In genomic region chr5:107331882-107332281, GRCh38 we compare ENCODE assay signal across 21 cellular contexts.
A peak's percentile ranks its signal among the peaks of the same experiment; 100 is the strongest.
DNase-seq lines count a peak whose midpoint lies in the region; ATAC-seq and TF ChIP-seq lines count a peak whose summit lies in the region.
"Had no signal": no experiment of that assay in that cellular context is flagged by ENCODE, and none has a peak within 500 bp of the region (broad histone marks: within the 10 kb centered on the region; RNA-seq: fewer than 3 reads in every experiment).

No MANE protein-coding gene starts in this region.

- intact Hi-C loops in MCF 10A (cut with micrococcal nuclease): no loop called here
- intact Hi-C loops in CD8-positive, alpha-beta T cell (cut with DNase I, micrococcal nuclease): no loop called here
- intact Hi-C loops in vagina (cut with DNase I): no loop called here

- no peaks in the 10 kb centered on the region for H3K27me3 Mint-ChIP-seq in MCF 10A (ENCODE audit: insufficient read depth, unreplicated experiment)
- no peaks in the 10 kb centered on the region for H3K27me3 Mint-ChIP-seq in CD8-positive, alpha-beta T cell (ENCODE audit: low read depth)
- H3K27me3 Mint-ChIP-seq: activated T-cell treated with anti-CD3 and anti-CD28 coated beads, Interleukin-2, amount 50 U/mL, for 24 hours; T-helper 17 cell had no signal

- no peaks in the 10 kb centered on the region for H3K9me3 ChIP-seq in suprapubic skin
- H3K9me3 ChIP-seq in CD8-positive, alpha-beta T cell (ENCODE audit: low read length): no peaks in the 10 kb centered on the region
- H3K9me3 ChIP-seq in vagina: no peaks in the 10 kb centered on the region
- H3K9me3 ChIP-seq: adrenal gland, heart left ventricle had no signal

- H3K4me1 ChIP-seq in suprapubic skin: peaks cover 9% of the 10 kb centered on the region
- no peaks in the 10 kb centered on the region for H3K4me1 ChIP-seq in CD8-positive, alpha-beta T cell (ENCODE audit: insufficient read depth, low read length)
- no peaks in the 10 kb centered on the region for H3K4me1 ChIP-seq in vagina
- H3K4me1 ChIP-seq: adrenal gland, heart left ventricle had no signal

- no peak overlapping the region for H3K4me3 Mint-ChIP-seq in MCF 10A (ENCODE audit: unreplicated experiment)
- no peak overlapping the region for H3K4me3 Mint-ChIP-seq in CD8-positive, alpha-beta T cell
- H3K4me3 Mint-ChIP-seq: activated T-cell treated with anti-CD3 and anti-CD28 coated beads, Interleukin-2, amount 50 U/mL, for 24 hours; IgD-negative memory B cell; stimulated activated effector memory CD8-positive, alpha-beta T cell treated with anti-CD3 and anti-CD28 coated beads, Interleukin-12 subunit alpha, Interleukin-12 subunit beta, amount 100 ng/mL, for 72 hours; T-helper 17 cell had no signal

- TF ChIP-seq POLR2A in suprapubic skin (IDR thresholded peaks at IDR 0.05) (no peak), vagina (IDR thresholded peaks at IDR 0.05) (no peak)

- H3K4me1 Mint-ChIP-seq in MCF 10A (ENCODE audit: insufficient read depth, unreplicated experiment): peaks cover 15% of the 10 kb centered on the region
- H3K4me1 Mint-ChIP-seq in CD8-positive, alpha-beta T cell (ENCODE audit: low read depth): no peaks in the 10 kb centered on the region
- H3K4me1 Mint-ChIP-seq: IgD-negative memory B cell; stimulated activated effector memory CD8-positive, alpha-beta T cell treated with anti-CD3 and anti-CD28 coated beads, Interleukin-12 subunit alpha, Interleukin-12 subunit beta, amount 100 ng/mL, for 72 hours; T-helper 17 cell had no signal

- POLR2A ChIA-PET in MCF 10A (lab: Yijun Ruan, JAX): interaction anchor here (0.6 to 0.7 kb wide), 2 partner anchors 143 to 337 kb away, joined by 3 read pairs; no protein-coding TSS in a partner anchor
- POLR2A ChIA-PET in CD8-positive, alpha-beta T cell (lab: Charles Lee): no interaction called here

- H3K36me3 Mint-ChIP-seq in MCF 10A (ENCODE audit: insufficient read depth, unreplicated experiment): no peaks in the 10 kb centered on the region
- H3K36me3 Mint-ChIP-seq in CD8-positive, alpha-beta T cell: no peaks in the 10 kb centered on the region
- H3K36me3 Mint-ChIP-seq: IgD-negative memory B cell; stimulated activated effector memory CD8-positive, alpha-beta T cell treated with anti-CD3 and anti-CD28 coated beads, Interleukin-12 subunit alpha, Interleukin-12 subunit beta, amount 100 ng/mL, for 72 hours had no signal

- DNase-seq in LoVo (ENCODE audit: low spot score) (peak; percentile 15), MCF 10A (ENCODE audit: unreplicated experiment) (peak; percentile 5), foreskin fibroblast (peak; percentile 14 to 51), suprapubic skin (ENCODE audit: low spot score in 2 of 2) (no peak), vagina (ENCODE audit: extremely low spot score in 2 of 2) (no peak), A172 (ENCODE audit: low spot score) (no peak)
- DNase-seq in CD8-positive, alpha-beta T cell: no peak
- DNase-seq: activated CD4-positive, alpha-beta T cell treated with anti-CD3 and anti-CD28 coated beads for 4 hours; activated T-cell treated with anti-CD3 and anti-CD28 coated beads, Interleukin-2, amount 50 U/mL, for 24 hours; adrenal gland; heart left ventricle; MM.1S; NCI-H1417 treated with DMSO at 0.1 percent for 48 hours; NCI-H524 treated with DMSO at 0.1 percent for 48 hours; NK-92 treated with Interleukin-12 subunit alpha and Interleukin-12 subunit beta, amount 100 ng/mL, for 24 hours; nucleus accumbens; T-helper 17 cell had no signal

- CTCF ChIA-PET in MCF 10A (lab: Yijun Ruan, JAX): interaction anchor here (0.7 kb wide), 2 partner anchors 74 to 78 kb away, joined by 3 read pairs; no protein-coding TSS in a partner anchor
- CTCF ChIA-PET in CD8-positive, alpha-beta T cell (lab: Charles Lee): no interaction called here

- no peak overlapping the region for H3K27ac Mint-ChIP-seq in MCF 10A (ENCODE audit: low read depth, unreplicated experiment)
- no peak overlapping the region for H3K27ac Mint-ChIP-seq in CD8-positive, alpha-beta T cell
- H3K27ac Mint-ChIP-seq: activated T-cell treated with anti-CD3 and anti-CD28 coated beads, Interleukin-2, amount 50 U/mL, for 24 hours; IgD-negative memory B cell; stimulated activated effector memory CD8-positive, alpha-beta T cell treated with anti-CD3 and anti-CD28 coated beads, Interleukin-12 subunit alpha, Interleukin-12 subunit beta, amount 100 ng/mL, for 72 hours; T-helper 17 cell had no signal

- no peak for TF ChIP-seq CTCF in MCF 10A (IDR thresholded peaks at IDR 0.05; ENCODE audit: unreplicated experiment)
- TF ChIP-seq CTCF in foreskin fibroblast (IDR thresholded peaks at IDR 0.05; ENCODE audit: low read depth, low read length): no peak
- TF ChIP-seq CTCF in suprapubic skin (IDR thresholded peaks at IDR 0.05): no peak
- no peak for TF ChIP-seq CTCF in CD8-positive, alpha-beta T cell (IDR thresholded peaks at IDR 0.05)
- TF ChIP-seq CTCF in vagina (IDR thresholded peaks at IDR 0.05): no peak

- WGBS in suprapubic skin: 65% methylated on average over 2 of the region's 2 CpGs

- H3K4me3 ChIP-seq in foreskin fibroblast (ENCODE audit: low read depth in 1 of 2, low read length in 2 of 2) (no peak overlapping the region), suprapubic skin (no peak overlapping the region), vagina (no peak overlapping the region)
- no peak overlapping the region for H3K4me3 ChIP-seq in CD8-positive, alpha-beta T cell (ENCODE audit: low read depth, low read length)
- H3K4me3 ChIP-seq: adrenal gland, heart left ventricle had no signal

- no TSS peak for BruUV-seq in MCF 10A (replicated peaks; lab: Mats Ljungman, UMichigan)

- no peaks in the 10 kb centered on the region for H3K36me3 ChIP-seq in suprapubic skin
- H3K36me3 ChIP-seq in CD8-positive, alpha-beta T cell (ENCODE audit: insufficient read depth, low read length): no peaks in the 10 kb centered on the region
- H3K36me3 ChIP-seq in vagina: no peaks in the 10 kb centered on the region
- H3K36me3 ChIP-seq: adrenal gland, heart left ventricle had no signal

- H3K27ac ChIP-seq in suprapubic skin (peak overlapping the region; percentile 68), vagina (no peak overlapping the region)
- no peak overlapping the region for H3K27ac ChIP-seq in CD8-positive, alpha-beta T cell (ENCODE audit: low read depth, low read length)
- H3K27ac ChIP-seq: adrenal gland, C4-2B, heart left ventricle had no signal

- no peaks in the 10 kb centered on the region for H3K27me3 ChIP-seq in suprapubic skin
- no peaks in the 10 kb centered on the region for H3K27me3 ChIP-seq in CD8-positive, alpha-beta T cell (ENCODE audit: insufficient read depth, low read length)
- H3K27me3 ChIP-seq in vagina: no peaks in the 10 kb centered on the region
- H3K27me3 ChIP-seq: adrenal gland, heart left ventricle had no signal

- TF ChIP-seq EP300 in suprapubic skin (IDR thresholded peaks at IDR 0.05): no peak

- peaks cover 13% of the 10 kb centered on the region for H3K9me3 Mint-ChIP-seq in MCF 10A (ENCODE audit: unreplicated experiment)
- no peaks in the 10 kb centered on the region for H3K9me3 Mint-ChIP-seq in CD8-positive, alpha-beta T cell
- H3K9me3 Mint-ChIP-seq: activated T-cell treated with anti-CD3 and anti-CD28 coated beads, Interleukin-2, amount 50 U/mL, for 24 hours; IgD-negative memory B cell had no signal

- ATAC-seq in CD8-positive, alpha-beta T cell: no peak
- ATAC-seq: heart left ventricle; Panc1; stimulated activated effector memory CD8-positive, alpha-beta T cell treated with anti-CD3 and anti-CD28 coated beads, Interleukin-12 subunit alpha, Interleukin-12 subunit beta, amount 100 ng/mL, for 72 hours; T-helper 17 cell had no signal

Comparison
In these comparisons a context has a peak if more than half of its experiments do, and no peak if none do; other contexts are left out.
1. DNase-seq: peak in LoVo (single experiment), MCF 10A (single experiment) and foreskin fibroblast (2 of 2); none in suprapubic skin (0 of 2), CD8-positive, alpha-beta T cell (0 of 7), vagina (0 of 2) and A172 (single experiment).